ENCODE assay signal across 10 cellular contexts in the genomic region with DNA sequence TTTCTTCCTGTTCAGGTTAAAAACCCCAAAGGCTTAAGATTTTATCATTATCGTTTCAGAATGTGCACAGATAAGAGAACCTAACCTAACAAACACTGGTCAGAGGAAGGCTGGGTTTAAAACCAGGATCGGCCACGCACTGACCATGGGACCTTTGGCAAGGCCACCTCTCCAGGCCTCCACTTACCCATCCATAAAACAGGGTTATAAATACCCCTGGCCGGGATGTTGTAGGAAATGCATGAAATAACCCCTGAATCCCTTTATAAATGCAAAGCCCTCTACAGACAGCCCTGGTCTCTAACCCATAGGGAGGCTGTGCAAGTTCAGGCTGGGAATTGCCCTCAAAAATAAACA. TPM values are rescaled to one million over a fixed set of nuclear protein-coding genes. Genes with fewer than 3 reads are reported as not detected.
A peak's percentile ranks its signal among the peaks of the same experiment; 100 is the strongest.
DNase-seq lines count a peak whose midpoint lies in the region; ATAC-seq and TF ChIP-seq lines count a peak whose summit lies in the region.
"Had no signal": no experiment of that assay in that cellular context is flagged by ENCODE, and none has a peak within 500 bp of the region (broad histone marks: within the 10 kb centered on the region; RNA-seq: fewer than 3 reads in every experiment).

No MANE protein-coding gene starts in this region.

- CTCF ChIA-PET in PC-9 (lab: Charles Lee), result interaction anchor here (1.4 kb wide), 1 partner anchor 26 kb away, joined by 3 read pairs; no protein-coding TSS in a partner anchor

- H3K4me3 Mint-ChIP-seq in T-helper 17 cell, result no peak overlapping the region
- no peak overlapping the region for H3K4me3 Mint-ChIP-seq in stimulated activated effector memory CD8-positive, alpha-beta T cell treated with anti-CD3 and anti-CD28 coated beads, Interleukin-12 subunit alpha, Interleukin-12 subunit beta, amount 100 ng/mL, for 72 hours
- H3K4me3 Mint-ChIP-seq: activated naive CD8-positive, alpha-beta T cell treated with anti-CD3 and anti-CD28 coated beads, Interleukin-2, amount 10 ng/mL, durations not matched to agents 7 days and 5 days had no signal

- H3K27ac ChIP-seq in PC-9 (peak overlapping the region; percentile 11), esophagus (ENCODE audit: low read depth in 2 of 2, low read length in 1 of 2) (peak overlapping the region; percentile 63 to 89), osteoblast (ENCODE audit: low read depth, low read length) (peak overlapping the region; percentile 71)
- H3K27ac ChIP-seq: SK-N-MC had no signal

- peaks cover 6% of the 10 kb centered on the region for H3K4me1 Mint-ChIP-seq in T-helper 17 cell
- peaks cover 7% of the 10 kb centered on the region for H3K4me1 Mint-ChIP-seq in stimulated activated effector memory CD8-positive, alpha-beta T cell treated with anti-CD3 and anti-CD28 coated beads, Interleukin-12 subunit alpha, Interleukin-12 subunit beta, amount 100 ng/mL, for 72 hours

- DNase-seq in AG10803 (ENCODE audit: low read depth) (no peak), PC-9 (no peak), osteoblast (ENCODE audit: insufficient read length, low spot score, missing footprints) (no peak), T-helper 17 cell (no peak), NCI-H1436 (lab: John Stamatoyannopoulos, UW) (no peak)
- no peak for DNase-seq in stimulated activated effector memory CD8-positive, alpha-beta T cell treated with anti-CD3 and anti-CD28 coated beads, Interleukin-12 subunit alpha, Interleukin-12 subunit beta, amount 100 ng/mL, for 72 hours (ENCODE audit: low spot score in 2 of 2)
- DNase-seq in stimulated activated CD4-positive, alpha-beta T cell treated with anti-CD3 and anti-CD28 coated beads, Interleukin-15, amount 100 ng/mL, for 24 hours, result no peak
- DNase-seq: activated naive CD8-positive, alpha-beta T cell treated with anti-CD3 and anti-CD28 coated beads, Interleukin-2, amount 10 ng/mL, durations not matched to agents 7 days and 5 days had no signal

- H3K36me3 Mint-ChIP-seq in T-helper 17 cell (ENCODE audit: low read depth), result no peaks in the 10 kb centered on the region
- H3K36me3 Mint-ChIP-seq in stimulated activated effector memory CD8-positive, alpha-beta T cell treated with anti-CD3 and anti-CD28 coated beads, Interleukin-12 subunit alpha, Interleukin-12 subunit beta, amount 100 ng/mL, for 72 hours, result no peaks in the 10 kb centered on the region
- H3K36me3 Mint-ChIP-seq: activated naive CD8-positive, alpha-beta T cell treated with anti-CD3 and anti-CD28 coated beads, Interleukin-2, amount 10 ng/mL, durations not matched to agents 7 days and 5 days had no signal

- intact Hi-C loops in PC-9 (cut with micrococcal nuclease; ENCODE audit: unreplicated experiment), result loop anchor here (1.0 to 5.0 kb wide), 5 partner anchors 14 to 1116 kb away; partner anchors contain the start of gene RASSF4

- peaks cover 14% of the 10 kb centered on the region for H3K27me3 Mint-ChIP-seq in T-helper 17 cell
- H3K27me3 Mint-ChIP-seq: activated naive CD8-positive, alpha-beta T cell treated with anti-CD3 and anti-CD28 coated beads, Interleukin-2, amount 10 ng/mL, durations not matched to agents 7 days and 5 days had no signal

- H3K9me2 ChIP-seq in PC-9 (ENCODE audit: insufficient read depth), result no peaks in the 10 kb centered on the region

- H3K4me3 ChIP-seq in AG10803 (ENCODE audit: low read length) (peak overlapping the region; percentile 79), PC-9 (peak overlapping the region; percentile 61), esophagus (ENCODE audit: low read depth in 1 of 2, low read length in 2 of 2) (peak overlapping the region; percentile 36 to 59), osteoblast (ENCODE audit: insufficient read depth, low read length) (peak overlapping the region; percentile 75)
- H3K4me3 ChIP-seq: SK-N-MC had no signal

- no peak overlapping the region for H3K27ac Mint-ChIP-seq in T-helper 17 cell
- no peak overlapping the region for H3K27ac Mint-ChIP-seq in stimulated activated effector memory CD8-positive, alpha-beta T cell treated with anti-CD3 and anti-CD28 coated beads, Interleukin-12 subunit alpha, Interleukin-12 subunit beta, amount 100 ng/mL, for 72 hours
- H3K27ac Mint-ChIP-seq: activated naive CD8-positive, alpha-beta T cell treated with anti-CD3 and anti-CD28 coated beads, Interleukin-2, amount 10 ng/mL, durations not matched to agents 7 days and 5 days had no signal

- no peak for TF ChIP-seq CTCF in AG10803 (conservative IDR thresholded peaks at IDR 0.05; ENCODE audit: low read length)
- no peak for TF ChIP-seq CTCF in PC-9 (conservative IDR thresholded peaks at IDR 0.05)
- TF ChIP-seq CTCF in osteoblast (IDR thresholded peaks at IDR 0.05; ENCODE audit: extremely low read depth, low read depth, low read length), result no peak

- H4K20me1 ChIP-seq in PC-9 (ENCODE audit: insufficient read depth) (peaks cover 9% of the 10 kb centered on the region), osteoblast (ENCODE audit: insufficient read depth, low read length) (no peaks in the 10 kb centered on the region)

- H3K27me3 ChIP-seq in PC-9 (ENCODE audit: insufficient read depth, low read depth), result no peaks in the 10 kb centered on the region
- H3K27me3 ChIP-seq in esophagus (ENCODE audit: control insufficient read depth in 1 of 2, insufficient read depth in 2 of 2, low read length in 2 of 2), result no peaks in the 10 kb centered on the region
- no peaks in the 10 kb centered on the region for H3K27me3 ChIP-seq in osteoblast (ENCODE audit: insufficient read depth, low read length)

- WGBS in esophagus, 2 donors, result 27 to 36% methylated on average over 4 of the region's 4 CpGs

- H2AFZ ChIP-seq in PC-9 (no peak overlapping the region), osteoblast (ENCODE audit: low read length) (no peak overlapping the region)

- no peaks in the 10 kb centered on the region for H3K36me3 ChIP-seq in PC-9 (ENCODE audit: low read depth)
- peaks cover 0 to 5% of the 10 kb centered on the region in 2 donors for H3K36me3 ChIP-seq in esophagus (ENCODE audit: control insufficient read depth in 2 of 2, insufficient read depth in 2 of 2, low read length in 1 of 2)
- no peaks in the 10 kb centered on the region for H3K36me3 ChIP-seq in osteoblast (ENCODE audit: insufficient read depth, low read length)

- no peaks in the 10 kb centered on the region for H3K9me3 Mint-ChIP-seq in stimulated activated effector memory CD8-positive, alpha-beta T cell treated with anti-CD3 and anti-CD28 coated beads, Interleukin-12 subunit alpha, Interleukin-12 subunit beta, amount 100 ng/mL, for 72 hours
- H3K9me3 Mint-ChIP-seq: activated naive CD8-positive, alpha-beta T cell treated with anti-CD3 and anti-CD28 coated beads, Interleukin-2, amount 10 ng/mL, durations not matched to agents 7 days and 5 days had no signal

- TSS peak; percentile 67 for BruUV-seq in PC-9 (replicated peaks; lab: Mats Ljungman, UMichigan)

- H3K79me2 ChIP-seq in PC-9 (ENCODE audit: low read depth), result peaks cover 22% of the 10 kb centered on the region
- peaks cover 18% of the 10 kb centered on the region for H3K79me2 ChIP-seq in osteoblast (ENCODE audit: insufficient read depth, low read length)

- POLR2A ChIA-PET in PC-9 (lab: Charles Lee; ENCODE audit: unreplicated experiment), result interaction anchor here (0.6 to 1.2 kb wide), 4 partner anchors 14 to 1052 kb away, joined by 4 to 13 read pairs (median 4); partner anchors contain the start of gene NCOA4

- no peak for ATAC-seq in T-helper 17 cell
- no peak for ATAC-seq in stimulated activated effector memory CD8-positive, alpha-beta T cell treated with anti-CD3 and anti-CD28 coated beads, Interleukin-12 subunit alpha, Interleukin-12 subunit beta, amount 100 ng/mL, for 72 hours

- peaks cover 31% of the 10 kb centered on the region; the same call in 1 of the 2 replicates for H3F3A ChIP-seq in PC-9 (ENCODE audit: insufficient read depth, low read depth)

- H3K9me3 ChIP-seq in PC-9 (ENCODE audit: insufficient read depth, low read depth) (no peaks in the 10 kb centered on the region), esophagus (ENCODE audit: control insufficient read depth in 2 of 2, insufficient read depth in 1 of 2, low read depth in 1 of 2, low read length in 1 of 2) (no peaks in the 10 kb centered on the region), osteoblast (ENCODE audit: low read depth, low read length) (no peaks in the 10 kb centered on the region), T-helper 17 cell (ENCODE audit: control insufficient read depth, low read length, poor library complexity, severe bottlenecking) (no peaks in the 10 kb centered on the region)

- H3K4me1 ChIP-seq in PC-9 (replicated peaks; ENCODE audit: insufficient read depth) (peaks cover 88% of the 10 kb centered on the region), esophagus (ENCODE audit: control insufficient read depth in 2 of 2, insufficient read depth in 2 of 2, low read length in 1 of 2) (peaks cover 26 to 37% of the 10 kb centered on the region in 2 donors), osteoblast (ENCODE audit: insufficient read depth, low read length) (peaks cover 79% of the 10 kb centered on the region)

- H3K4me2 ChIP-seq in PC-9 (peak overlapping the region; percentile 81), osteoblast (ENCODE audit: insufficient read depth, low read length) (peak overlapping the region; percentile 92)

RNA-seq across cellular contexts. Expression of gene DEPP1, which starts 0.4 kb away (rescaled TPM):
- total RNA-seq in PC-9 (2021) (13.2 and 15.1 TPM in 2 replicates), osteoblast (43.6 and 87.6 TPM in 2 replicates), T-helper 17 cell (1 to 10 TPM in 1 of 2 donors, under 1 TPM in 1; 0.27 to 1.4 TPM)
- polyA plus RNA-seq in esophagus, result 10 to 100 TPM in 1 of 2 donors, 1 to 10 TPM in 1; 7.7 to 29.0 TPM

RNA-seq across cellular contexts. Expression of gene RASSF4, which starts 18.6 kb away (rescaled TPM):
- total RNA-seq in PC-9 (2021) (6.5 and 7.6 TPM in 2 replicates), osteoblast (2.9 and 4.0 TPM in 2 replicates), T-helper 17 cell (1 to 10 TPM; 1.5 to 2.9 TPM)
- 1 to 10 TPM; 3.6 to 3.7 TPM for polyA plus RNA-seq in esophagus

RNA-seq across cellular contexts. Expression of gene ZNF22, which starts 22.5 kb away (rescaled TPM):
- total RNA-seq in PC-9 (2021) (22.4 and 29.9 TPM in 2 replicates), osteoblast (13.8 and 14.4 TPM in 2 replicates), T-helper 17 cell (10 to 100 TPM; 12.1 to 12.5 TPM)
- polyA plus RNA-seq in esophagus, result 1 to 10 TPM; 4.6 to 5.4 TPM

Comparison
In these comparisons a context has a peak if more than half of its experiments do, and no peak if none do; other contexts are left out.
1. H3K27ac ChIP-seq: peak in every context shown above with its lines; median percentile 76 in esophagus; 71 in osteoblast; 11 in PC-9.